ENCODE assay signal across 26 cellular contexts in genomic region chr7:67765481-67765880, GRCh38.
"Had no signal": no experiment of that assay in that cellular context is flagged by ENCODE, and none has a peak within 500 bp of the region (broad histone marks: within the 10 kb centered on the region; RNA-seq: fewer than 3 reads in every experiment).

No MANE protein-coding gene starts in this region.

- DNase-seq: islet precursor cell; left ventricle myocardium inferior; mesendoderm; naive thymus-derived CD4-positive, alpha-beta T cell; nucleus accumbens; stimulated activated CD4-positive, alpha-beta T cell treated with anti-CD3 and anti-CD28 coated beads, Interleukin-12 subunit alpha, Interleukin-12 subunit beta, amount 100 ng/mL, for 4 hours; stimulated activated CD4-positive, alpha-beta T cell treated with anti-CD3 and anti-CD28 coated beads, Interleukin-15, amount 100 ng/mL, for 24 hours; stimulated activated CD4-positive, alpha-beta T cell treated with anti-CD3 and anti-CD28 coated beads, Interleukin-2, amount 100 ng/mL, for 24 hours; stimulated activated CD4-positive, alpha-beta T cell treated with anti-CD3 and anti-CD28 coated beads, Interleukin-4, amount 100 ng/mL, for 1 hour; stimulated activated naive B cell treated with anti-CD40 and anti-IgM and Interleukin-4, amounts not matched to agents 10 μg/mL and 1 μg/mL and 100 μg/mL, for 72 hours; stimulated activated naive CD8-positive, alpha-beta T cell treated with anti-CD3 and anti-CD28 coated beads, Interleukin-15, Interleukin-2, amounts not matched to agents 100 U/mL and 50 U/mL, for 24 hours; stomach; testis; thyroid gland; transverse colon; upper lobe of left lung had no signal

- H3K4me2 ChIP-seq: hepatocyte had no signal

- H3K36me3 Mint-ChIP-seq: mesothelial cell of epicardium; natural killer cell treated with Interleukin-12 subunit alpha and Interleukin-12 subunit beta and Interleukin-15 and Interleukin-18, amount 100 ng/mL, for 72 hours; stimulated activated naive B cell treated with anti-CD40 and anti-IgM and Interleukin-4, amounts not matched to agents 10 μg/mL and 1 μg/mL and 100 μg/mL, for 72 hours had no signal

- H3K9me3 ChIP-seq: testis, thyroid gland, vagina had no signal

- H3K4me1 ChIP-seq: left ventricle myocardium inferior, parathyroid adenoma, right atrium auricular region, thyroid gland, transverse colon, upper lobe of left lung, vagina had no signal

- H3K9ac ChIP-seq: parathyroid adenoma had no signal

- H3K27ac ChIP-seq: left ventricle myocardium inferior, parathyroid adenoma, right atrium auricular region, skin epidermis, stomach, testis, thyroid gland, transverse colon, upper lobe of left lung, vagina had no signal

- H3K27me3 Mint-ChIP-seq: naive thymus-derived CD4-positive, alpha-beta T cell; natural killer cell treated with Interleukin-12 subunit alpha and Interleukin-12 subunit beta and Interleukin-15 and Interleukin-18, amount 100 ng/mL, for 72 hours; stimulated activated naive B cell treated with anti-CD40 and anti-IgM and Interleukin-4, amounts not matched to agents 10 μg/mL and 1 μg/mL and 100 μg/mL, for 72 hours had no signal

- H3K4me3 ChIP-seq: hepatocyte, left ventricle myocardium inferior, lung, right atrium auricular region, skin epidermis, stomach, testis, thyroid gland, transverse colon, upper lobe of left lung, vagina had no signal

- H3K4me1 Mint-ChIP-seq: naive thymus-derived CD4-positive, alpha-beta T cell; neural crest cell; stimulated activated naive B cell treated with anti-CD40 and anti-IgM and Interleukin-4, amounts not matched to agents 10 μg/mL and 1 μg/mL and 100 μg/mL, for 72 hours had no signal

- H2AFZ ChIP-seq: parathyroid adenoma had no signal

- H3K79me2 ChIP-seq: hepatocyte, parathyroid adenoma had no signal

- H3K4me3 Mint-ChIP-seq: mesothelial cell of epicardium; naive thymus-derived CD4-positive, alpha-beta T cell; natural killer cell treated with Interleukin-12 subunit alpha and Interleukin-12 subunit beta and Interleukin-15 and Interleukin-18, amount 100 ng/mL, for 72 hours; neural crest cell; stimulated activated naive B cell treated with anti-CD40 and anti-IgM and Interleukin-4, amounts not matched to agents 10 μg/mL and 1 μg/mL and 100 μg/mL, for 72 hours had no signal

- H3K27ac Mint-ChIP-seq: mesothelial cell of epicardium; naive thymus-derived CD4-positive, alpha-beta T cell; natural killer cell treated with Interleukin-12 subunit alpha and Interleukin-12 subunit beta and Interleukin-15 and Interleukin-18, amount 100 ng/mL, for 72 hours; stimulated activated naive B cell treated with anti-CD40 and anti-IgM and Interleukin-4, amounts not matched to agents 10 μg/mL and 1 μg/mL and 100 μg/mL, for 72 hours had no signal

- H3K36me3 ChIP-seq: left ventricle myocardium inferior, right atrium auricular region, stomach, thyroid gland, transverse colon, upper lobe of left lung, vagina had no signal

- ATAC-seq: naive thymus-derived CD4-positive, alpha-beta T cell; natural killer cell treated with Interleukin-12 subunit alpha and Interleukin-12 subunit beta and Interleukin-15 and Interleukin-18, amount 100 ng/mL, for 72 hours; sciatic nerve; stimulated activated naive B cell treated with anti-CD40 and anti-IgM and Interleukin-4, amounts not matched to agents 10 μg/mL and 1 μg/mL and 100 μg/mL, for 72 hours; stimulated activated naive CD8-positive, alpha-beta T cell treated with anti-CD3 and anti-CD28 coated beads, Interleukin-15, Interleukin-2, amounts not matched to agents 100 U/mL and 50 U/mL, for 24 hours had no signal

- H3K27me3 ChIP-seq: hepatocyte, right atrium auricular region, stomach, testis, thyroid gland, transverse colon, upper lobe of left lung, vagina had no signal
